ENCODE assay signal across 13 cellular contexts in genomic region chr4:8704632-8705031, GRCh38.
"Had no signal": no experiment of that assay in that cellular context is flagged by ENCODE, and none has a peak within 500 bp of the region (broad histone marks: within the 10 kb centered on the region; RNA-seq: fewer than 3 reads in every experiment).

No MANE protein-coding gene starts in this region.

- H3K36me3 ChIP-seq: gastrocnemius medialis, heart right ventricle had no signal

- H3K27ac Mint-ChIP-seq: activated naive CD4-positive, alpha-beta T cell treated with anti-CD3 and anti-CD28 coated beads for 36 hours; activated T-cell treated with anti-CD3 and anti-CD28 coated beads, Interleukin-2, amount 50 U/mL, for 72 hours; mesothelial cell of epicardium; progenitor cell of endocrine pancreas; T-helper 1 cell treated with Interleukin-12 subunit alpha and Interleukin-12 subunit beta and Interleukin-4 antibody, amounts not matched to agents 30 μg/mL and 1 μg/mL, for 36 hours had no signal

- H3K9me3 Mint-ChIP-seq: activated naive CD4-positive, alpha-beta T cell treated with anti-CD3 and anti-CD28 coated beads for 36 hours; activated T-cell treated with anti-CD3 and anti-CD28 coated beads, Interleukin-2, amount 50 U/mL, for 72 hours; mesothelial cell of epicardium; T-helper 1 cell treated with Interleukin-12 subunit alpha and Interleukin-12 subunit beta and Interleukin-4 antibody, amounts not matched to agents 30 μg/mL and 1 μg/mL, for 36 hours had no signal

- DNase-seq: activated CD4-positive, alpha-beta T cell treated with anti-CD3 and anti-CD28 coated beads, Interleukin-2, amount 50 U/mL, for 4 hours; activated naive CD4-positive, alpha-beta T cell treated with anti-CD3 and anti-CD28 coated beads for 36 hours; activated T-cell treated with anti-CD3 and anti-CD28 coated beads, Interleukin-2, amount 50 U/mL, for 72 hours; effector CD4-positive, alpha-beta T cell; heart right ventricle; kidney glomerular epithelial cell; stimulated activated CD4-positive, alpha-beta T cell treated with anti-CD3 and anti-CD28 coated beads, Interleukin-2, amount 100 ng/mL, for 48 hours; stimulated activated naive CD4-positive, alpha-beta T cell treated with Interleukin-2 at 50 U/mL for 16 hours had no signal

- ATAC-seq: activated T-cell treated with anti-CD3 and anti-CD28 coated beads, Interleukin-2, amount 50 U/mL, for 72 hours; gastrocnemius medialis; heart right ventricle; sciatic nerve had no signal

- H3K4me3 ChIP-seq: gastrocnemius medialis, heart right ventricle had no signal

- H3K4me3 Mint-ChIP-seq: activated naive CD4-positive, alpha-beta T cell treated with anti-CD3 and anti-CD28 coated beads for 36 hours; activated T-cell treated with anti-CD3 and anti-CD28 coated beads, Interleukin-2, amount 50 U/mL, for 72 hours; mesothelial cell of epicardium; T-helper 1 cell treated with Interleukin-12 subunit alpha and Interleukin-12 subunit beta and Interleukin-4 antibody, amounts not matched to agents 30 μg/mL and 1 μg/mL, for 36 hours had no signal

- H3K36me3 Mint-ChIP-seq: mesothelial cell of epicardium had no signal
